In the genomic region with DNA sequence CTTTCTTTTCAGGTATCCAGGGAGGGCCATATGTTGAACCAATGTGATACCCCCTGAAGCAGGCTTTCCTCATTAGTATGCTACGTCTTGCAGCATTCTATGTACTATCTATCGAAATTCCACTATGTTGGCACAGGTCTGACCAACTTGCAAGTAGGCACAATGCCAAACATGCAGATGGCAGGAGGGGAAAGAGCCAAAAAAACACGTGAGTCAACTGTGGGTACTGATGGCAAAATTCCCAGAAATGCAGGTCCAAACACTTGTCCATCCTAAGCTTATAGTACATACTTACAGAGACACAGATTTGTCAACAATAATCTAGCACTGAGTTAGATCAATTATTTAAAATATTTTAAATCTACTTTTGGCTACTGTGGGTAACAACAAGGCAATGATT, we compare ENCODE assay signal across 11 cellular contexts.
A peak's percentile ranks its signal among the peaks of the same experiment; 100 is the strongest.
DNase-seq lines count a peak whose midpoint lies in the region; ATAC-seq and TF ChIP-seq lines count a peak whose summit lies in the region.
"Had no signal": no experiment of that assay in that cellular context is flagged by ENCODE, and none has a peak within 500 bp of the region (broad histone marks: within the 10 kb centered on the region; RNA-seq: fewer than 3 reads in every experiment).

No MANE protein-coding gene starts in this region.

- DNase-seq in DMS153 treated with DMSO at 0.1 percent for 48 hours (lab: John Stamatoyannopoulos, UW; ENCODE audit: unreplicated experiment) = peak; percentile 84
- peak; percentile 98 for DNase-seq in NCI-H1105 treated with DMSO at 0.1 percent for 48 hours (lab: John Stamatoyannopoulos, UW)
- peak; percentile 28 for DNase-seq in inferior parietal cortex (ENCODE audit: extremely low spot score)
- DNase-seq in stimulated activated CD4-positive, alpha-beta T cell treated with anti-CD3 and anti-CD28 coated beads, Interleukin-2, amount 100 ng/mL, for 48 hours = no peak
- DNase-seq in left colon = no peak
- no peak for DNase-seq in SW 1271 (lab: John Stamatoyannopoulos, UW)
- DNase-seq in GM13976 (ENCODE audit: low spot score) = no peak
- DNase-seq: activated naive CD4-positive, alpha-beta T cell treated with Interleukin-2 at 50 U/mL for 16 hours; CD4-positive, CD25-positive, alpha-beta regulatory T cell; Peyer's patch had no signal

- TF ChIP-seq CTCF in GM13976 (IDR thresholded peaks at IDR 0.05; ENCODE audit: borderline replicate concordance, control extremely low read depth, extremely low read depth, insufficient read depth, missing control alignments) = no peak

- in situ Hi-C loops in GM13976 (cut with MboI; ENCODE audit: low sequenced_read_pairs, unreplicated experiment) = no loop called here

- intact Hi-C loops in left colon (cut with DNase I, micrococcal nuclease) = no loop called here

- ATAC-seq in SK-N-SH treated with all-trans-retinoic acid at 6 μM for 48 hours (peak; percentile 89), left colon (no peak)

TF ChIP-seq in SK-N-SH treated with all-trans-retinoic acid at 6 μM for 48 hours, 23 proteins besides CTCF, POLR2A, EP300 and RAD21:
- TF ChIP-seq PPARA (CRISPR knock-in tag; IDR thresholded peaks at IDR 0.05; ENCODE audit: borderline replicate concordance) (no peak), ARNTL (CRISPR knock-in tag; IDR thresholded peaks at IDR 0.05; ENCODE audit: borderline replicate concordance, low read depth) (no peak), ZNF70 (CRISPR knock-in tag; IDR thresholded peaks at IDR 0.05) (no peak), ISL1 (CRISPR knock-in tag; IDR thresholded peaks at IDR 0.05) (peak; percentile 40; the same call in 1 of the 2 replicates), ZNF565 (CRISPR knock-in tag; conservative IDR thresholded peaks at IDR 0.05; ENCODE audit: low read depth) (no peak), ZFP30 (CRISPR knock-in tag; IDR thresholded peaks at IDR 0.05) (peak; percentile 33; the same call in 1 of the 2 replicates), BACH2 (CRISPR knock-in tag; IDR thresholded peaks at IDR 0.05; ENCODE audit: borderline replicate concordance) (no peak), ZNF8 (CRISPR knock-in tag; IDR thresholded peaks at IDR 0.05) (no peak), OSR1 (CRISPR knock-in tag; IDR thresholded peaks at IDR 0.05) (no peak), GLIS3 (CRISPR knock-in tag; IDR thresholded peaks at IDR 0.05) (no peak), TOX (CRISPR knock-in tag; IDR thresholded peaks at IDR 0.05; ENCODE audit: borderline replicate concordance) (no peak), SNAI2 (CRISPR knock-in tag; IDR thresholded peaks at IDR 0.05) (0 out of 2 replicates have a peak, but pooled peaks have one; percentile 44), ZC3H10 (CRISPR knock-in tag; IDR thresholded peaks at IDR 0.05) (no peak), TCF4 (CRISPR knock-in tag; IDR thresholded peaks at IDR 0.05; ENCODE audit: borderline replicate concordance) (no peak), ESRRG (CRISPR knock-in tag; IDR thresholded peaks at IDR 0.05) (no peak), ZFP3 (CRISPR knock-in tag; IDR thresholded peaks at IDR 0.05) (no peak), RARB (CRISPR knock-in tag; IDR thresholded peaks at IDR 0.05) (no peak)
- TF ChIP-seq, protein P1, sequence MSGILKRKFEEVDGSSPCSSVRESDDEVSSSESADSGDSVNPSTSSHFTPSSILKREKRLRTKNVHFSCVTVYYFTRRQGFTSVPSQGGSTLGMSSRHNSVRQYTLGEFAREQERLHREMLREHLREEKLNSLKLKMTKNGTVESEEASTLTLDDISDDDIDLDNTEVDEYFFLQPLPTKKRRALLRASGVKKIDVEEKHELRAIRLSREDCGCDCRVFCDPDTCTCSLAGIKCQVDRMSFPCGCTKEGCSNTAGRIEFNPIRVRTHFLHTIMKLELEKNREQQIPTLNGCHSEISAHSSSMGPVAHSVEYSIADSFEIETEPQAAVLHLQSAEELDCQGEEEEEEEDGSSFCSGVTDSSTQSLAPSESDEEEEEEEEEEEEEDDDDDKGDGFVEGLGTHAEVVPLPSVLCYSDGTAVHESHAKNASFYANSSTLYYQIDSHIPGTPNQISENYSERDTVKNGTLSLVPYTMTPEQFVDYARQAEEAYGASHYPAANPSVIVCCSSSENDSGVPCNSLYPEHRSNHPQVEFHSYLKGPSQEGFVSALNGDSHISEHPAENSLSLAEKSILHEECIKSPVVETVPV (CRISPR knock-in tag; IDR thresholded peaks at IDR 0.05) = no peak
- TF ChIP-seq, protein P2, sequence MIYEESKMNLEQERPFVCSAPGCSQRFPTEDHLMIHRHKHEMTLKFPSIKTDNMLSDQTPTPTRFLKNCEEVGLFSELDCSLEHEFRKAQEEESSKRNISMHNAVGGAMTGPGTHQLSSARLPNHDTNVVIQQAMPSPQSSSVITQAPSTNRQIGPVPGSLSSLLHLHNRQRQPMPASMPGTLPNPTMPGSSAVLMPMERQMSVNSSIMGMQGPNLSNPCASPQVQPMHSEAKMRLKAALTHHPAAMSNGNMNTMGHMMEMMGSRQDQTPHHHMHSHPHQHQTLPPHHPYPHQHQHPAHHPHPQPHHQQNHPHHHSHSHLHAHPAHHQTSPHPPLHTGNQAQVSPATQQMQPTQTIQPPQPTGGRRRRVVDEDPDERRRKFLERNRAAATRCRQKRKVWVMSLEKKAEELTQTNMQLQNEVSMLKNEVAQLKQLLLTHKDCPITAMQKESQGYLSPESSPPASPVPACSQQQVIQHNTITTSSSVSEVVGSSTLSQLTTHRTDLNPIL (CRISPR knock-in tag; IDR thresholded peaks at IDR 0.05; ENCODE audit: low read depth) = no peak
- TF ChIP-seq, protein P3, sequence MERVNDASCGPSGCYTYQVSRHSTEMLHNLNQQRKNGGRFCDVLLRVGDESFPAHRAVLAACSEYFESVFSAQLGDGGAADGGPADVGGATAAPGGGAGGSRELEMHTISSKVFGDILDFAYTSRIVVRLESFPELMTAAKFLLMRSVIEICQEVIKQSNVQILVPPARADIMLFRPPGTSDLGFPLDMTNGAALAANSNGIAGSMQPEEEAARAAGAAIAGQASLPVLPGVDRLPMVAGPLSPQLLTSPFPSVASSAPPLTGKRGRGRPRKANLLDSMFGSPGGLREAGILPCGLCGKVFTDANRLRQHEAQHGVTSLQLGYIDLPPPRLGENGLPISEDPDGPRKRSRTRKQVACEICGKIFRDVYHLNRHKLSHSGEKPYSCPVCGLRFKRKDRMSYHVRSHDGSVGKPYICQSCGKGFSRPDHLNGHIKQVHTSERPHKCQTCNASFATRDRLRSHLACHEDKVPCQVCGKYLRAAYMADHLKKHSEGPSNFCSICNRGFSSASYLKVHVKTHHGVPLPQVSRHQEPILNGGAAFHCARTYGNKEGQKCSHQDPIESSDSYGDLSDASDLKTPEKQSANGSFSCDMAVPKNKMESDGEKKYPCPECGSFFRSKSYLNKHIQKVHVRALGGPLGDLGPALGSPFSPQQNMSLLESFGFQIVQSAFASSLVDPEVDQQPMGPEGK (CRISPR knock-in tag; IDR thresholded peaks at IDR 0.05; ENCODE audit: borderline replicate concordance) = no peak
- TF ChIP-seq, protein P4, sequence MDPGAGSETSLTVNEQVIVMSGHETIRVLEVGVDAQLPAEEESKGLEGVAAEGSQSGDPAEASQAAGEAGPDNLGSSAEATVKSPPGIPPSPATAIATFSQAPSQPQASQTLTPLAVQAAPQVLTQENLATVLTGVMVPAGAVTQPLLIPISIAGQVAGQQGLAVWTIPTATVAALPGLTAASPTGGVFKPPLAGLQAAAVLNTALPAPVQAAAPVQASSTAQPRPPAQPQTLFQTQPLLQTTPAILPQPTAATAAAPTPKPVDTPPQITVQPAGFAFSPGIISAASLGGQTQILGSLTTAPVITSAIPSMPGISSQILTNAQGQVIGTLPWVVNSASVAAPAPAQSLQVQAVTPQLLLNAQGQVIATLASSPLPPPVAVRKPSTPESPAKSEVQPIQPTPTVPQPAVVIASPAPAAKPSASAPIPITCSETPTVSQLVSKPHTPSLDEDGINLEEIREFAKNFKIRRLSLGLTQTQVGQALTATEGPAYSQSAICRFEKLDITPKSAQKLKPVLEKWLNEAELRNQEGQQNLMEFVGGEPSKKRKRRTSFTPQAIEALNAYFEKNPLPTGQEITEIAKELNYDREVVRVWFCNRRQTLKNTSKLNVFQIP (CRISPR knock-in tag; IDR thresholded peaks at IDR 0.05; ENCODE audit: borderline replicate concordance, low read depth) = no peak
- TF ChIP-seq, protein P5, sequence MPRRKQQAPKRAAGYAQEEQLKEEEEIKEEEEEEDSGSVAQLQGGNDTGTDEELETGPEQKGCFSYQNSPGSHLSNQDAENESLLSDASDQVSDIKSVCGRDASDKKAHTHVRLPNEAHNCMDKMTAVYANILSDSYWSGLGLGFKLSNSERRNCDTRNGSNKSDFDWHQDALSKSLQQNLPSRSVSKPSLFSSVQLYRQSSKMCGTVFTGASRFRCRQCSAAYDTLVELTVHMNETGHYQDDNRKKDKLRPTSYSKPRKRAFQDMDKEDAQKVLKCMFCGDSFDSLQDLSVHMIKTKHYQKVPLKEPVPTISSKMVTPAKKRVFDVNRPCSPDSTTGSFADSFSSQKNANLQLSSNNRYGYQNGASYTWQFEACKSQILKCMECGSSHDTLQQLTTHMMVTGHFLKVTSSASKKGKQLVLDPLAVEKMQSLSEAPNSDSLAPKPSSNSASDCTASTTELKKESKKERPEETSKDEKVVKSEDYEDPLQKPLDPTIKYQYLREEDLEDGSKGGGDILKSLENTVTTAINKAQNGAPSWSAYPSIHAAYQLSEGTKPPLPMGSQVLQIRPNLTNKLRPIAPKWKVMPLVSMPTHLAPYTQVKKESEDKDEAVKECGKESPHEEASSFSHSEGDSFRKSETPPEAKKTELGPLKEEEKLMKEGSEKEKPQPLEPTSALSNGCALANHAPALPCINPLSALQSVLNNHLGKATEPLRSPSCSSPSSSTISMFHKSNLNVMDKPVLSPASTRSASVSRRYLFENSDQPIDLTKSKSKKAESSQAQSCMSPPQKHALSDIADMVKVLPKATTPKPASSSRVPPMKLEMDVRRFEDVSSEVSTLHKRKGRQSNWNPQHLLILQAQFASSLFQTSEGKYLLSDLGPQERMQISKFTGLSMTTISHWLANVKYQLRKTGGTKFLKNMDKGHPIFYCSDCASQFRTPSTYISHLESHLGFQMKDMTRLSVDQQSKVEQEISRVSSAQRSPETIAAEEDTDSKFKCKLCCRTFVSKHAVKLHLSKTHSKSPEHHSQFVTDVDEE (CRISPR knock-in tag; IDR thresholded peaks at IDR 0.05) = no peak

Comparison
In these comparisons a context has a peak if more than half of its experiments do, and no peak if none do; other contexts are left out.
1. DNase-seq: peak in DMS153 treated with DMSO at 0.1 percent for 48 hours (single experiment), NCI-H1105 treated with DMSO at 0.1 percent for 48 hours (single experiment) and inferior parietal cortex (single experiment); none in stimulated activated CD4-positive, alpha-beta T cell treated with anti-CD3 and anti-CD28 coated beads, Interleukin-2, amount 100 ng/mL, for 48 hours (0 of 2), left colon (0 of 2), SW 1271 (0 of 2) and GM13976 (single experiment).